In the genomic region with DNA sequence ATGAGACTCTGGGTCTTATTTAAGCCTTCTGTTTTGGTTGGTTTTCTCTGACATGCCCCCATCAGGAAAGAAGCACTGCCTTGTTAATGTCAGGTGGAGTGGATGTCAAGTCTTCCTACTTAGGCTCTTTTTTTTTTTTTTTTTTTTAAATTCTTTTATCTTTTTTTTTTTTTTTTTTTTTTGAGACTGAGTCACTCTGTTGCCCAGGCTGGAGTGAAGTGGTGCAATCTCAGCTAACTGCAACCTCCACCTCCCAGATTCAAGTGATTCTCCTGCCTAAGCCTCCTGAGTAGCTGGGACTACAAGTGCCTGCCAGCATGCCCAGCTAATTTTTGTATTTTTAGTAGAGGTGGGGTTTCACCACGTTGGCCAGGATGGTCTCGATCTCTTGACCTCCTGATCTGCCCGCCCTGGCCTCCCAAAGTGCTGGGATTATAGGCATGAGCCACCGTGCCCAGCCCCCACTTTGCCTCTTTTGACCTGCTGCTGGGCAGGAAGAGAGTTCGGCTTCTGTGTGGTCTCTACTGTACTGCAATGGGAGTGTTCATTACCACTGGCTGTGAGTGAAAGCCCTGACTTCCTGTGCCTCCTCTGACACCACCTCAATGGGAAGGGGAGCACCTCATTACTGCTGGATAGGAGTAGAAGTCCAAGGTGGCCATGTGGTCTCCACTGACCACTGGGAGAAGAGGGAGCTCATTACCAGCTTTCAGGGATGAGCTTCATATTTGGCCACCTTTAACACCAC, we compare ENCODE assay signal across 1 cellular context.
TF ChIP-seq lines count a peak whose summit lies in the region.

No MANE protein-coding gene starts in this region.

TF ChIP-seq in GM23338, 12 proteins besides CTCF, POLR2A, EP300 and RAD21 (continued from another document):
- no peak for TF ChIP-seq EZH2phosphoT487 (IDR thresholded peaks at IDR 0.05; ENCODE audit: unreplicated experiment)
- TF ChIP-seq, protein P1, sequence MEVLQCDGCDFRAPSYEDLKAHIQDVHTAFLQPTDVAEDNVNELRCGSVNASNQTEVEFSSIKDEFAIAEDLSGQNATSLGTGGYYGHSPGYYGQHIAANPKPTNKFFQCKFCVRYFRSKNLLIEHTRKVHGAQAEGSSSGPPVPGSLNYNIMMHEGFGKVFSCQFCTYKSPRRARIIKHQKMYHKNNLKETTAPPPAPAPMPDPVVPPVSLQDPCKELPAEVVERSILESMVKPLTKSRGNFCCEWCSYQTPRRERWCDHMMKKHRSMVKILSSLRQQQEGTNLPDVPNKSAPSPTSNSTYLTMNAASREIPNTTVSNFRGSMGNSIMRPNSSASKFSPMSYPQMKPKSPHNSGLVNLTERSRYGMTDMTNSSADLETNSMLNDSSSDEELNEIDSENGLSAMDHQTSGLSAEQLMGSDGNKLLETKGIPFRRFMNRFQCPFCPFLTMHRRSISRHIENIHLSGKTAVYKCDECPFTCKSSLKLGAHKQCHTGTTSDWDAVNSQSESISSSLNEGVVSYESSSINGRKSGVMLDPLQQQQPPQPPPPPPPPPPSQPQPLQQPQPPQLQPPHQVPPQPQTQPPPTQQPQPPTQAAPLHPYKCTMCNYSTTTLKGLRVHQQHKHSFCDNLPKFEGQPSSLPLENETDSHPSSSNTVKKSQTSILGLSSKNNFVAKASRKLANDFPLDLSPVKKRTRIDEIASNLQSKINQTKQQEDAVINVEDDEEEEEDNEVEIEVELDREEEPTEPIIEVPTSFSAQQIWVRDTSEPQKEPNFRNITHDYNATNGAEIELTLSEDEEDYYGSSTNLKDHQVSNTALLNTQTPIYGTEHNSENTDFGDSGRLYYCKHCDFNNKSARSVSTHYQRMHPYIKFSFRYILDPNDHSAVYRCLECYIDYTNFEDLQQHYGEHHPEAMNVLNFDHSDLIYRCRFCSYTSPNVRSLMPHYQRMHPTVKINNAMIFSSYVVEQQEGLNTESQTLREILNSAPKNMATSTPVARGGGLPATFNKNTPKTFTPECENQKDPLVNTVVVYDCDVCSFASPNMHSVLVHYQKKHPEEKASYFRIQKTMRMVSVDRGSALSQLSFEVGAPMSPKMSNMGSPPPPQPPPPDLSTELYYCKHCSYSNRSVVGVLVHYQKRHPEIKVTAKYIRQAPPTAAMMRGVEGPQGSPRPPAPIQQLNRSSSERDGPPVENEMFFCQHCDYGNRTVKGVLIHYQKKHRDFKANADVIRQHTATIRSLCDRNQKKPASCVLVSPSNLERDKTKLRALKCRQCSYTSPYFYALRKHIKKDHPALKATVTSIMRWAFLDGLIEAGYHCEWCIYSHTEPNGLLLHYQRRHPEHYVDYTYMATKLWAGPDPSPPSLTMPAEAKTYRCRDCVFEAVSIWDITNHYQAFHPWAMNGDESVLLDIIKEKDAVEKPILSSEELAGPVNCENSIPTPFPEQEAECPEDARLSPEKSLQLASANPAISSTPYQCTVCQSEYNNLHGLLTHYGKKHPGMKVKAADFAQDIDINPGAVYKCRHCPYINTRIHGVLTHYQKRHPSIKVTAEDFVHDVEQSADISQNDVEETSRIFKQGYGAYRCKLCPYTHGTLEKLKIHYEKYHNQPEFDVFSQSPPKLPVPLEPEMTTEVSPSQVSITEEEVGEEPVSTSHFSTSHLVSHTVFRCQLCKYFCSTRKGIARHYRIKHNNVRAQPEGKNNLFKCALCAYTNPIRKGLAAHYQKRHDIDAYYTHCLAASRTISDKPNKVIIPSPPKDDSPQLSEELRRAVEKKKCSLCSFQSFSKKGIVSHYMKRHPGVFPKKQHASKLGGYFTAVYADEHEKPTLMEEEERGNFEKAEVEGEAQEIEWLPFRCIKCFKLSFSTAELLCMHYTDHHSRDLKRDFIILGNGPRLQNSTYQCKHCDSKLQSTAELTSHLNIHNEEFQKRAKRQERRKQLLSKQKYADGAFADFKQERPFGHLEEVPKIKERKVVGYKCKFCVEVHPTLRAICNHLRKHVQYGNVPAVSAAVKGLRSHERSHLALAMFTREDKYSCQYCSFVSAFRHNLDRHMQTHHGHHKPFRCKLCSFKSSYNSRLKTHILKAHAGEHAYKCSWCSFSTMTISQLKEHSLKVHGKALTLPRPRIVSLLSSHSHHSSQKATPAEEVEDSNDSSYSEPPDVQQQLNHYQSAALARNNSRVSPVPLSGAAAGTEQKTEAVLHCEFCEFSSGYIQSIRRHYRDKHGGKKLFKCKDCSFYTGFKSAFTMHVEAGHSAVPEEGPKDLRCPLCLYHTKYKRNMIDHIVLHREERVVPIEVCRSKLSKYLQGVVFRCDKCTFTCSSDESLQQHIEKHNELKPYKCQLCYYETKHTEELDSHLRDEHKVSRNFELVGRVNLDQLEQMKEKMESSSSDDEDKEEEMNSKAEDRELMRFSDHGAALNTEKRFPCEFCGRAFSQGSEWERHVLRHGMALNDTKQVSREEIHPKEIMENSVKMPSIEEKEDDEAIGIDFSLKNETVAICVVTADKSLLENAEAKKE (CRISPR knock-in tag; IDR thresholded peaks at IDR 0.05): no peak
- no peak for TF ChIP-seq EZH2 (IDR thresholded peaks at IDR 0.05; ENCODE audit: low read depth, unreplicated experiment)
- TF ChIP-seq JUNB (IDR thresholded peaks at IDR 0.05; ENCODE audit: unreplicated experiment): no peak
- no peak for TF ChIP-seq STAT1 (IDR thresholded peaks at IDR 0.05; ENCODE audit: unreplicated experiment)
- TF ChIP-seq ZNF114 (CRISPR knock-in tag; IDR thresholded peaks at IDR 0.05): no peak
- TF ChIP-seq, protein P2, sequence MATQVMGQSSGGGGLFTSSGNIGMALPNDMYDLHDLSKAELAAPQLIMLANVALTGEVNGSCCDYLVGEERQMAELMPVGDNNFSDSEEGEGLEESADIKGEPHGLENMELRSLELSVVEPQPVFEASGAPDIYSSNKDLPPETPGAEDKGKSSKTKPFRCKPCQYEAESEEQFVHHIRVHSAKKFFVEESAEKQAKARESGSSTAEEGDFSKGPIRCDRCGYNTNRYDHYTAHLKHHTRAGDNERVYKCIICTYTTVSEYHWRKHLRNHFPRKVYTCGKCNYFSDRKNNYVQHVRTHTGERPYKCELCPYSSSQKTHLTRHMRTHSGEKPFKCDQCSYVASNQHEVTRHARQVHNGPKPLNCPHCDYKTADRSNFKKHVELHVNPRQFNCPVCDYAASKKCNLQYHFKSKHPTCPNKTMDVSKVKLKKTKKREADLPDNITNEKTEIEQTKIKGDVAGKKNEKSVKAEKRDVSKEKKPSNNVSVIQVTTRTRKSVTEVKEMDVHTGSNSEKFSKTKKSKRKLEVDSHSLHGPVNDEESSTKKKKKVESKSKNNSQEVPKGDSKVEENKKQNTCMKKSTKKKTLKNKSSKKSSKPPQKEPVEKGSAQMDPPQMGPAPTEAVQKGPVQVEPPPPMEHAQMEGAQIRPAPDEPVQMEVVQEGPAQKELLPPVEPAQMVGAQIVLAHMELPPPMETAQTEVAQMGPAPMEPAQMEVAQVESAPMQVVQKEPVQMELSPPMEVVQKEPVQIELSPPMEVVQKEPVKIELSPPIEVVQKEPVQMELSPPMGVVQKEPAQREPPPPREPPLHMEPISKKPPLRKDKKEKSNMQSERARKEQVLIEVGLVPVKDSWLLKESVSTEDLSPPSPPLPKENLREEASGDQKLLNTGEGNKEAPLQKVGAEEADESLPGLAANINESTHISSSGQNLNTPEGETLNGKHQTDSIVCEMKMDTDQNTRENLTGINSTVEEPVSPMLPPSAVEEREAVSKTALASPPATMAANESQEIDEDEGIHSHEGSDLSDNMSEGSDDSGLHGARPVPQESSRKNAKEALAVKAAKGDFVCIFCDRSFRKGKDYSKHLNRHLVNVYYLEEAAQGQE (IDR thresholded peaks at IDR 0.05; ENCODE audit: unreplicated experiment): no peak
TF ChIP-seq in GM23338: peak in this region for 0.
